Comparison of ENCODE assay signal across 8 cellular contexts in genomic region chr1:36323636-36324321, GRCh38. TPM values are rescaled to one million over a fixed set of nuclear protein-coding genes. Genes with fewer than 3 reads are reported as not detected.
DNase-seq lines count a peak whose midpoint lies in the region; ATAC-seq and TF ChIP-seq lines count a peak whose summit lies in the region.

TSS of gene EVA1B (minus strand) at chr1:36323645. CDS start at chr1:36323037, 608 bp downstream.

- H3K4me3 ChIP-seq in endodermal cell (ENCODE audit: low read length): peak within 1 kb of the TSS; percentile 78

- H3K27ac ChIP-seq in endodermal cell (ENCODE audit: low read depth, low read length): peak within 1 kb of the TSS; percentile 36

- H3K27me3 ChIP-seq in endodermal cell (ENCODE audit: control insufficient read depth, insufficient read depth, low read length, poor library complexity, severe bottlenecking): peaks cover 10% of the 10 kb centered on the region

- intact Hi-C loops in activated CD4-positive, alpha-beta T cell treated with anti-CD3 and anti-CD28 coated beads for 36 hours (cut with DNase I, micrococcal nuclease): loop anchor here (1.0 to 2.0 kb wide), 2 partner anchors 16 to 17 kb away; partner anchors contain the start of gene SH3D21 (in 1 of the 2)
- intact Hi-C loops in activated B cell treated with CpG ODN at 0.5 μM for 24 hours (cut with micrococcal nuclease): no loop called here

- H3K36me3 ChIP-seq in endodermal cell (ENCODE audit: control insufficient read depth, insufficient read depth, low read length): no peaks in the 10 kb centered on the region

- H3K9me3 Mint-ChIP-seq in activated CD4-positive, alpha-beta T cell treated with anti-CD3 and anti-CD28 coated beads for 36 hours (ENCODE audit: low read depth): no peaks in the 10 kb centered on the region
- H3K9me3 Mint-ChIP-seq in activated B cell treated with CpG ODN at 0.5 μM for 24 hours: no peaks in the 10 kb centered on the region
- no peaks in the 10 kb centered on the region for H3K9me3 Mint-ChIP-seq in endodermal cell
- H3K9me3 Mint-ChIP-seq in memory B cell: no peaks in the 10 kb centered on the region

- H3K27me3 Mint-ChIP-seq in activated CD4-positive, alpha-beta T cell treated with anti-CD3 and anti-CD28 coated beads for 36 hours: peaks cover 3% of the 10 kb centered on the region
- H3K27me3 Mint-ChIP-seq in activated B cell treated with CpG ODN at 0.5 μM for 24 hours (peaks cover 18% of the 10 kb centered on the region), endodermal cell (ENCODE audit: insufficient read depth) (peaks cover 44% of the 10 kb centered on the region), memory B cell (peaks cover 22% of the 10 kb centered on the region)

- CTCF ChIA-PET in activated CD4-positive, alpha-beta T cell treated with anti-CD3 and anti-CD28 coated beads for 36 hours (lab: Charles Lee): interaction anchor here (0.5 to 2.2 kb wide), 4 partner anchors 24 to 314 kb away, joined by 3 to 7 read pairs (median 3); no protein-coding TSS in a partner anchor
- CTCF ChIA-PET in activated B cell treated with CpG ODN at 0.5 μM for 24 hours (lab: Charles Lee): interaction anchor here (0.6 to 1.5 kb wide), 3 partner anchors 23 to 386 kb away, joined by 3 read pairs; no protein-coding TSS in a partner anchor

- peak; percentile 45 for ATAC-seq in activated CD4-positive, alpha-beta T cell treated with anti-CD3 and anti-CD28 coated beads for 36 hours
- ATAC-seq in activated B cell treated with CpG ODN at 0.5 μM for 24 hours (ENCODE audit: low read depth) (peak; percentile 26), memory B cell (ENCODE audit: low read depth) (peak; percentile 18)

- 17 to 18% methylated on average over 13 to 30 of the region's 35 CpGs for WGBS in endodermal cell (ENCODE audit: insufficient coverage in 1 of 2, insufficient read length in 1 of 2), 2 experiments

- H3K4me1 ChIP-seq in endodermal cell (ENCODE audit: control insufficient read depth, insufficient read depth, low read length): peaks cover 3% of the 10 kb centered on the region

- no peaks in the 10 kb centered on the region for H3K9me3 ChIP-seq in endodermal cell (ENCODE audit: control insufficient read depth, low read length)

- TF ChIP-seq CTCF in activated B cell treated with CpG ODN at 0.5 μM for 24 hours (IDR thresholded peaks at IDR 0.05) (no peak), endodermal cell (conservative IDR thresholded peaks at IDR 0.05) (no peak), subcutaneous adipose tissue (IDR thresholded peaks at IDR 0.05; ENCODE audit: low read depth) (no peak)

- POLR2A ChIA-PET in activated CD4-positive, alpha-beta T cell treated with anti-CD3 and anti-CD28 coated beads for 36 hours (lab: Charles Lee): interaction anchor here (0.6 to 1.5 kb wide), 6 partner anchors 20 to 132 kb away, joined by 3 to 6 read pairs (median 3); partner anchors contain the start of gene THRAP3
- POLR2A ChIA-PET in activated B cell treated with CpG ODN at 0.5 μM for 24 hours (lab: Charles Lee): interaction anchor here (0.7 to 2.9 kb wide), 7 partner anchors 10 to 1240 kb away, joined by 4 to 10 read pairs (median 5); partner anchors contain the start of genes OSCP1 and SH3D21

- H3K4me1 Mint-ChIP-seq in activated CD4-positive, alpha-beta T cell treated with anti-CD3 and anti-CD28 coated beads for 36 hours: peaks cover 22% of the 10 kb centered on the region
- H3K4me1 Mint-ChIP-seq in activated B cell treated with CpG ODN at 0.5 μM for 24 hours (peaks cover 32% of the 10 kb centered on the region), endodermal cell (peaks cover 11% of the 10 kb centered on the region), memory B cell (peaks cover 18% of the 10 kb centered on the region)

- no peak within 1 kb of the TSS for H3K27ac Mint-ChIP-seq in activated CD4-positive, alpha-beta T cell treated with anti-CD3 and anti-CD28 coated beads for 36 hours
- H3K27ac Mint-ChIP-seq in activated B cell treated with CpG ODN at 0.5 μM for 24 hours (no peak within 1 kb of the TSS), endodermal cell (peak within 1 kb of the TSS; percentile 94), memory B cell (no peak within 1 kb of the TSS)

- peak within 1 kb of the TSS; percentile 66 for H3K4me3 Mint-ChIP-seq in activated CD4-positive, alpha-beta T cell treated with anti-CD3 and anti-CD28 coated beads for 36 hours
- H3K4me3 Mint-ChIP-seq in activated B cell treated with CpG ODN at 0.5 μM for 24 hours (peak within 1 kb of the TSS; percentile 76), endodermal cell (peak within 1 kb of the TSS; percentile 65), memory B cell (peak within 1 kb of the TSS; percentile 77)

- DNase-seq in activated CD4-positive, alpha-beta T cell treated with anti-CD3 and anti-CD28 coated beads for 36 hours: peak; percentile 72
- DNase-seq in activated CD4-positive, alpha-beta T cell treated with anti-CD3 and anti-CD28 coated beads, Interleukin-2, amount 50 U/mL, for 4 hours: no peak
- DNase-seq in LHCN-M2 (ENCODE audit: low read depth) (peak; percentile 55), activated B cell treated with CpG ODN at 0.5 μM for 24 hours (no peak), endodermal cell (peak; percentile 91), memory B cell (ENCODE audit: low spot score in 2 of 2) (no peak), NCI-H1048 (lab: John Stamatoyannopoulos, UW) (no peak)

- peak within 1 kb of the TSS; percentile 32 for H3K9ac ChIP-seq in endodermal cell (ENCODE audit: extremely low read depth, low read length, poor library complexity, severe bottlenecking)

- H3K36me3 Mint-ChIP-seq in activated CD4-positive, alpha-beta T cell treated with anti-CD3 and anti-CD28 coated beads for 36 hours (ENCODE audit: low read depth): peaks cover 7% of the 10 kb centered on the region
- no peaks in the 10 kb centered on the region for H3K36me3 Mint-ChIP-seq in activated B cell treated with CpG ODN at 0.5 μM for 24 hours (ENCODE audit: low read depth)
- H3K36me3 Mint-ChIP-seq in endodermal cell (ENCODE audit: low read depth): no peaks in the 10 kb centered on the region
- no peaks in the 10 kb centered on the region for H3K36me3 Mint-ChIP-seq in memory B cell

RNA-seq across cellular contexts. Expression of gene EVA1B, which starts in this region (rescaled TPM):
- total RNA-seq in activated CD4-positive, alpha-beta T cell treated with anti-CD3 and anti-CD28 coated beads for 36 hours: 1 to 10 TPM; 2.7 to 3.1 TPM
- total RNA-seq in LHCN-M2 (2014; rRNA removed) (72.8 and 88.1 TPM in 2 replicates), activated B cell treated with CpG ODN at 0.5 μM for 24 hours (1.2 and 1.3 TPM in 2 replicates), endodermal cell (10 to 100 TPM; 14.1 to 16.3 TPM), subcutaneous adipose tissue (10 to 100 TPM; 19.2 to 96.0 (median 73.8) TPM)
- polyA plus RNA-seq in LHCN-M2 (2012): 63.7 TPM
- polyA plus RNA-seq in endodermal cell (2013, experiment 1 of 2): 26.5 TPM
- 28.6 TPM for polyA plus RNA-seq in endodermal cell (2013, experiment 2 of 2)

Comparison
In these comparisons a context has a peak if more than half of its experiments do, and no peak if none do; other contexts are left out.
1. DNase-seq: peak in activated CD4-positive, alpha-beta T cell treated with anti-CD3 and anti-CD28 coated beads for 36 hours (single experiment), LHCN-M2 (single experiment) and endodermal cell (single experiment); none in activated CD4-positive, alpha-beta T cell treated with anti-CD3 and anti-CD28 coated beads, Interleukin-2, amount 50 U/mL, for 4 hours (0 of 2), activated B cell treated with CpG ODN at 0.5 μM for 24 hours (single experiment), memory B cell (0 of 2) and NCI-H1048 (single experiment).
2. Peak in every context shown above with its lines, with median percentiles within 50 percentile points of each other: ATAC-seq and H3K4me3 Mint-ChIP-seq.